Comparison of ENCODE assay signal across 20 cellular contexts in the genomic region with DNA sequence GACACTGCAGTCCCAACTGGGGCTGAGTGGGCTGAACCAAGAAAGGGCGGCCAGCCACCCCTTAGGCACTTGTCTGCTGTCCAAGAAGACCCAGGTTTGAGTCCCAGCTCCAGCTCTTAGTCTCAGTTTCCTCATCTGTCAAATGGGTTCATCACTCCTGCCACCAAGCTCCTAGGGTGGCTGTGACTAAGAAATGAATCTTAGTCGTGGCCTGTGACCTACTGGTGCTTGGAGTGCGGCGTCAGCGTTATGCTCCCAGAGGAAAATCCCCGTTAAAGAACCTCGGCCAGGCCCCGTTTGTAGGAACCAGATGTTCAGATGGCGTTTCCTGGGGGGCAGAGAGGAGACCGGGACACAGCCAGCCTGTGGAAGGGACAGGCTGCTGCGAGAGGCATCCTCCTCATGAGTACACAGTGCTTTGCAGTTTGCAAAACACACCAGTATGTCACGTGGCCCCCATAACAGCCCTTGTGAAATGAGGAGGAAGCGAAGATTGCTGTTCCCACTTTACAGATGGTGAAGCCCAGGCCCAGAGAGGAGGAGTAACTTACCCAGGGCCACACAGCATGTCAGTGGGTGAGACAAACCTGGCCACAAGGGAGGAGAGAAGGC. TPM values are rescaled to one million over a fixed set of nuclear protein-coding genes. Genes with fewer than 3 reads are reported as not detected.
A peak's percentile ranks its signal among the peaks of the same experiment; 100 is the strongest.
DNase-seq lines count a peak whose midpoint lies in the region; ATAC-seq and TF ChIP-seq lines count a peak whose summit lies in the region.
"Had no signal": no experiment of that assay in that cellular context is flagged by ENCODE, and none has a peak within 500 bp of the region (broad histone marks: within the 10 kb centered on the region; RNA-seq: fewer than 3 reads in every experiment).

No MANE protein-coding gene starts in this region.

- 96% methylated on average over 13 of the region's 13 CpGs for WGBS in mammary epithelial cell (ENCODE audit: low coverage, missing lambda C conversion rate)
- WGBS in upper lobe of left lung, 2 donors = 60 to 66% methylated on average over 10 to 13 of the region's 13 CpGs

- H3K4me3 ChIP-seq in mammary epithelial cell (replicated peaks in 1 of 3; ENCODE audit: insufficient read depth in 1 of 3, low read depth in 2 of 3, low read length in 3 of 3) (no peak overlapping the region), RWPE2 (ENCODE audit: severe bottlenecking) (no peak overlapping the region), foreskin fibroblast (ENCODE audit: low read depth in 1 of 2, low read length in 2 of 2) (no peak overlapping the region), upper lobe of left lung (no peak overlapping the region)
- H3K4me3 ChIP-seq: SJSA1 had no signal

- CTCF ChIA-PET in MCF 10A (lab: Yijun Ruan, JAX) (interaction anchor here (0.7 to 2.9 kb wide), 4 partner anchors 11 to 210 kb away, joined by 3 to 14 read pairs (median 6); no protein-coding TSS in a partner anchor), mammary epithelial cell (lab: Charles Lee; ENCODE audit: low non-redundant PET) (no interaction called here)

- no peaks in the 10 kb centered on the region for H3K36me3 Mint-ChIP-seq in MCF 10A (ENCODE audit: insufficient read depth, unreplicated experiment)
- no peaks in the 10 kb centered on the region for H3K36me3 Mint-ChIP-seq in activated naive CD8-positive, alpha-beta T cell treated with anti-CD3 and anti-CD28 coated beads, Interleukin-2, amount 50 U/mL, for 24 hours (ENCODE audit: low read depth)
- H3K36me3 Mint-ChIP-seq: stimulated activated memory B cell treated with anti-CD40 and anti-IgM and Interleukin-4, amounts not matched to agents 10 μg/mL and 1 μg/mL and 100 μg/mL, for 72 hours had no signal

- TF ChIP-seq CTCF in MCF 10A (IDR thresholded peaks at IDR 0.05; ENCODE audit: unreplicated experiment) (no peak), mammary epithelial cell (conservative IDR thresholded peaks at IDR 0.05 in 1 of 2, IDR thresholded peaks at IDR 0.05 in 1 of 2; ENCODE audit: extremely low read depth in 1 of 2, insufficient read depth in 1 of 2, low read depth in 1 of 2, low read length in 2 of 2) (no peak), RWPE2 (IDR thresholded peaks at IDR 0.05; ENCODE audit: poor library complexity, severe bottlenecking) (no peak), foreskin fibroblast (IDR thresholded peaks at IDR 0.05; ENCODE audit: low read depth, low read length) (no peak), upper lobe of left lung (IDR thresholded peaks at IDR 0.05) (no peak)

- peaks cover 18% of the 10 kb centered on the region for H3K4me1 Mint-ChIP-seq in MCF 10A (ENCODE audit: insufficient read depth, unreplicated experiment)
- H3K4me1 Mint-ChIP-seq in activated naive CD8-positive, alpha-beta T cell treated with anti-CD3 and anti-CD28 coated beads, Interleukin-2, amount 50 U/mL, for 24 hours = peaks cover 5% of the 10 kb centered on the region

- H3K36me3 ChIP-seq in mammary epithelial cell (ENCODE audit: insufficient read depth, low read length) (no peaks in the 10 kb centered on the region), RWPE2 (ENCODE audit: low read depth) (no peaks in the 10 kb centered on the region), upper lobe of left lung (no peaks in the 10 kb centered on the region)
- H3K36me3 ChIP-seq: SJSA1 had no signal

- ATAC-seq in RWPE2 (ENCODE audit: low read depth) = no peak
- peak in 1 of 2 donors; percentile 2 for ATAC-seq in upper lobe of left lung (ENCODE audit: low FRiP score in 2 of 2)
- no peak for ATAC-seq in activated naive CD8-positive, alpha-beta T cell treated with anti-CD3 and anti-CD28 coated beads, Interleukin-2, amount 50 U/mL, for 24 hours
- ATAC-seq: right cardiac atrium; stimulated activated memory B cell treated with anti-CD40 and anti-IgM and Interleukin-4, amounts not matched to agents 10 μg/mL and 1 μg/mL and 100 μg/mL, for 72 hours had no signal

- H3K4me1 ChIP-seq in mammary epithelial cell (ENCODE audit: insufficient read depth, low read length) = peaks cover 18% of the 10 kb centered on the region
- H3K4me1 ChIP-seq in RWPE2 (ENCODE audit: insufficient read depth, poor library complexity, severe bottlenecking) = peaks cover 35% of the 10 kb centered on the region
- H3K4me1 ChIP-seq in upper lobe of left lung = peaks cover 22 to 53% (median 33%) of the 10 kb centered on the region in 4 donors

- no peak overlapping the region for H3K27ac ChIP-seq in mammary epithelial cell (ENCODE audit: insufficient read depth, low read depth, low read length)
- H3K27ac ChIP-seq in RWPE2 (ENCODE audit: poor library complexity, severe bottlenecking) = peak overlapping the region; percentile 68
- peak overlapping the region; percentile 23 to 71 (median 58) for H3K27ac ChIP-seq in upper lobe of left lung
- H3K27ac ChIP-seq: SJSA1 had no signal

- dilution Hi-C loops in mammary epithelial cell (cut with HindIII; ENCODE audit: low sequenced_read_pairs) = no loop called here

- H4K20me1 ChIP-seq in mammary epithelial cell (ENCODE audit: insufficient read depth, low read length) = no peaks in the 10 kb centered on the region

- TF ChIP-seq EP300 in upper lobe of left lung (IDR thresholded peaks at IDR 0.05) = no peak

- DNase-seq in MCF 10A (ENCODE audit: unreplicated experiment) (no peak), mammary epithelial cell (no peak), RWPE2 (ENCODE audit: low spot score) (no peak), foreskin fibroblast (peak; percentile 69 to 71), upper lobe of left lung (peak in 1 of 2 donors; percentile 32), NCI-H2081 (lab: John Stamatoyannopoulos, UW) (no peak), NCI-H446 (lab: John Stamatoyannopoulos, UW) (no peak)
- no peak for DNase-seq in activated naive CD8-positive, alpha-beta T cell treated with anti-CD3 and anti-CD28 coated beads, Interleukin-2, amount 50 U/mL, for 24 hours
- DNase-seq: activated CD8-positive, alpha-beta memory T cell treated with anti-CD3 and anti-CD28 coated beads for 24 hours; activated effector memory CD4-positive, alpha-beta T cell treated with Interleukin-2 at 50 U/mL for 16 hours; COR-L47; GDM1; NCI-H510A had no signal

- H3K4me2 ChIP-seq in mammary epithelial cell (ENCODE audit: insufficient read depth, low read depth, low read length) = no peak overlapping the region

- peaks cover 11% of the 10 kb centered on the region for H3K27me3 Mint-ChIP-seq in MCF 10A (ENCODE audit: insufficient read depth, unreplicated experiment)
- peaks cover 53% of the 10 kb centered on the region for H3K27me3 Mint-ChIP-seq in activated naive CD8-positive, alpha-beta T cell treated with anti-CD3 and anti-CD28 coated beads, Interleukin-2, amount 50 U/mL, for 24 hours

- H2AFZ ChIP-seq in mammary epithelial cell (ENCODE audit: low read depth, low read length) = no peak overlapping the region

- peak overlapping the region; percentile 20 for H3K27ac Mint-ChIP-seq in MCF 10A (ENCODE audit: low read depth, unreplicated experiment)
- no peak overlapping the region for H3K27ac Mint-ChIP-seq in activated naive CD8-positive, alpha-beta T cell treated with anti-CD3 and anti-CD28 coated beads, Interleukin-2, amount 50 U/mL, for 24 hours
- H3K27ac Mint-ChIP-seq: nephron progenitor cell; stimulated activated memory B cell treated with anti-CD40 and anti-IgM and Interleukin-4, amounts not matched to agents 10 μg/mL and 1 μg/mL and 100 μg/mL, for 72 hours had no signal

- no peaks in the 10 kb centered on the region for H3K27me3 ChIP-seq in mammary epithelial cell (ENCODE audit: insufficient read depth, low read length)
- H3K27me3 ChIP-seq in RWPE2 (ENCODE audit: insufficient read depth, poor library complexity, severe bottlenecking) = no peaks in the 10 kb centered on the region
- H3K27me3 ChIP-seq in upper lobe of left lung = peaks cover 0 to 35% (median 21%) of the 10 kb centered on the region in 4 donors

- POLR2A ChIA-PET in MCF 10A (lab: Yijun Ruan, JAX) = no interaction called here

- intact Hi-C loops in MCF 10A (cut with micrococcal nuclease) = no loop called here
- intact Hi-C loops in mammary epithelial cell (cut with micrococcal nuclease) = no loop called here

- no peak overlapping the region for H3K9ac ChIP-seq in mammary epithelial cell (ENCODE audit: insufficient read depth, low read length)

- no peak overlapping the region for H3K4me3 Mint-ChIP-seq in MCF 10A (ENCODE audit: unreplicated experiment)
- H3K4me3 Mint-ChIP-seq in activated naive CD8-positive, alpha-beta T cell treated with anti-CD3 and anti-CD28 coated beads, Interleukin-2, amount 50 U/mL, for 24 hours = no peak overlapping the region
- H3K4me3 Mint-ChIP-seq: stimulated activated memory B cell treated with anti-CD40 and anti-IgM and Interleukin-4, amounts not matched to agents 10 μg/mL and 1 μg/mL and 100 μg/mL, for 72 hours had no signal

- H3K9me3 Mint-ChIP-seq in MCF 10A (ENCODE audit: unreplicated experiment) = no peaks in the 10 kb centered on the region
- H3K9me3 Mint-ChIP-seq in activated naive CD8-positive, alpha-beta T cell treated with anti-CD3 and anti-CD28 coated beads, Interleukin-2, amount 50 U/mL, for 24 hours = no peaks in the 10 kb centered on the region
- H3K9me3 Mint-ChIP-seq: nephron progenitor cell; stimulated activated memory B cell treated with anti-CD40 and anti-IgM and Interleukin-4, amounts not matched to agents 10 μg/mL and 1 μg/mL and 100 μg/mL, for 72 hours had no signal

- BruUV-seq in MCF 10A (replicated peaks; lab: Mats Ljungman, UMichigan) (no TSS peak), mammary epithelial cell (replicated peaks; lab: Mats Ljungman, UMichigan) (no TSS peak)

- in situ Hi-C loops in mammary epithelial cell (cut with MboI; ENCODE audit: low sequenced_read_pairs in 2 of 2) = no loop called here

- no peak for TF ChIP-seq POLR2A in upper lobe of left lung (IDR thresholded peaks at IDR 0.05)

- H3K9me3 ChIP-seq in mammary epithelial cell (replicated peaks; ENCODE audit: insufficient read depth, low read length) (no peaks in the 10 kb centered on the region), RWPE2 (ENCODE audit: severe bottlenecking) (peaks cover 2% of the 10 kb centered on the region), upper lobe of left lung (no peaks in the 10 kb centered on the region)
- H3K9me3 ChIP-seq: SJSA1 had no signal

- H3K79me2 ChIP-seq in mammary epithelial cell (ENCODE audit: insufficient read depth, low read length) = no peaks in the 10 kb centered on the region

RNA-seq across cellular contexts. Expression of a gene that starts 3.3 kb away (rescaled TPM):
- total RNA-seq in MCF 10A (2022) (1.6 and 2.8 TPM in 2 replicates), mammary epithelial cell (1 to 10 TPM in 1 of 2 donors, under 1 TPM in 1; 0.67 to 3.3 TPM), upper lobe of left lung (10 to 100 TPM in 2 of 6 donors, 1 to 10 TPM in 3, under 1 TPM in 1; 0.30 to 15.8 (median 4.1) TPM)
- polyA plus RNA-seq in mammary epithelial cell = 1.8 TPM
- not detected for polyA minus RNA-seq in mammary epithelial cell
- total RNA-seq: liver had no signal
- polyA plus RNA-seq: liver had no signal

RNA-seq across cellular contexts. Expression of a gene that starts 39.2 kb away (rescaled TPM):
- total RNA-seq in MCF 10A (2022) (not detected in 2 replicates), mammary epithelial cell (not detected), upper lobe of left lung (not detected)
- polyA plus RNA-seq in mammary epithelial cell = not detected
- not detected for polyA minus RNA-seq in mammary epithelial cell
- total RNA-seq: A673, dermis microvascular lymphatic vessel endothelial cell, right cardiac atrium, SJSA1 had no signal
- polyA plus RNA-seq: liver had no signal

Comparison
In these comparisons a context has a peak if more than half of its experiments do, and no peak if none do; other contexts are left out.
1. DNase-seq: peak in foreskin fibroblast (2 of 2); none in MCF 10A (single experiment), mammary epithelial cell (single experiment), RWPE2 (single experiment), NCI-H2081 (0 of 2), NCI-H446 (0 of 2) and activated naive CD8-positive, alpha-beta T cell treated with anti-CD3 and anti-CD28 coated beads, Interleukin-2, amount 50 U/mL, for 24 hours (single experiment).